In the genomic region with DNA sequence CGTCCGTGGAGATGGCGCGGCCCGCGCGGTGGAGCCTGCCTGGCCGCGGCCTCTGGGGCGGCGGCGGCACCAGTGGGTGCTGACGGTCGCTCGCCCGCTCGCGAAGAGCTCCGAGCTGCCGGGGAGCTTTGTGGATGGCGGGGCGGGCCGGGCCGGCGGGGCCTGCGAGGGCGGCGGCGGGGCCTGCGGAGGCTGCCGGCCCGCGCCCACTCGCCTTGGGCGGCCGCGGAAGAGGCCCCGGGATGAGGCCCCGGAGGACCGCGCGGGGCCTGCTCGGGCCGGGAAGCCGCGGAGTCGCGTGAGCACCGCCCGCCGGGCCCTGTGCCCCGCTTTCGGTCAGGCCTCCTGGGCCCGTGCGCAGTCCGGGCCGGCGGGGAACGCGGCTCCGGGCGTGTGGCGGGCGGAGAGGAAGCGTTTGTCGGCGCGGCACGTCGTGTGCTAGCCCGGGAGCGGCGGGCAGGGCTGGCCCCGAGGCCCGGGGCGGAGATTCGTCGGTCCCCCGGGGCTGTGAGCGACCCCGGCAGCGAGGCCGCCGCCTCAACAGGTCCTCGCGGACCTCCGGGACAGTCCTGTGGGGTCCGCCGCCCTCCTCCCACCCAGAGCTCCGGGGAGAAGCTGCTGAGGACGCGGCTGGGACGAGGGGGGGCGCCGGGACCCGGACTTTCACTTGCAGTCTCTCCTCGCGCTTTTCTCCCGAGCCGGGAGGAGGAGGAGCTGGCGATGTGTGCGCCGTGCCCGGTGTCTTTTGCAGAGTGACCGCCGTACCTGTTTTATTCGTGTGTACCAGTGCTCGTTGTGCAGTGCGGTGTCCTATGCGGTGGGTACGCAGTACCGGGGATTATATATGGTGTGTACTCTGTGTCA, we compare ENCODE assay signal across 8 cellular contexts. TPM values are rescaled to one million over a fixed set of nuclear protein-coding genes. Genes with fewer than 3 reads are reported as not detected.
DNase-seq lines count a peak whose midpoint lies in the region; ATAC-seq and TF ChIP-seq lines count a peak whose summit lies in the region.

No MANE protein-coding gene starts in this region.

- no peaks in the 10 kb centered on the region for H3K9me3 Mint-ChIP-seq in immature natural killer cell

- H3K27ac Mint-ChIP-seq in immature natural killer cell: peak overlapping the region; percentile 89 to 97 (median 94)

- TF ChIP-seq CTCF in GM06990 (IDR thresholded peaks at IDR 0.05; ENCODE audit: insufficient read depth, low read length, poor library complexity, severe bottlenecking) (no peak), WI38 (IDR thresholded peaks at IDR 0.05; ENCODE audit: low read depth, low read length) (no peak), breast epithelium (IDR thresholded peaks at IDR 0.05) (no peak), spleen (IDR thresholded peaks at IDR 0.05 in 8 of 11, conservative IDR thresholded peaks at IDR 0.05 in 3 of 11) (no peak)

- H3K4me3 Mint-ChIP-seq in immature natural killer cell: peak overlapping the region; percentile 89 to 94 (median 91)

- intact Hi-C loops in breast epithelium (cut with DNase I; ENCODE audit: low total_unique reads): no loop called here
- intact Hi-C loops in spleen (cut with DNase I; ENCODE audit: low total_unique reads): no loop called here

- TF ChIP-seq POLR2A in breast epithelium (IDR thresholded peaks at IDR 0.05) (no peak), spleen (IDR thresholded peaks at IDR 0.05) (no peak)

- peaks cover 1 to 8% (median 5%) of the 10 kb centered on the region in 3 donors for H3K27me3 Mint-ChIP-seq in immature natural killer cell (ENCODE audit: low read depth in 3 of 3)

- DNase-seq in GM06990 (ENCODE audit: extremely low read depth, insufficient read length) (peak; percentile 77), breast epithelium (ENCODE audit: low spot score in 2 of 2) (peak; percentile 67 to 78), immature natural killer cell (peak; percentile 61 to 68 (median 66)), spleen (peak; percentile 93), COR-L47 (lab: John Stamatoyannopoulos, UW) (no peak)

- H3K4me1 ChIP-seq in breast epithelium (peaks cover 0 to 13% of the 10 kb centered on the region in 2 donors), spleen (peaks cover 18 to 68% (median 35%) of the 10 kb centered on the region in 6 donors)

- H3K27me3 ChIP-seq in GM06990 (replicated peaks; ENCODE audit: control insufficient read depth, insufficient read depth, low read length): no peaks in the 10 kb centered on the region
- no peaks in the 10 kb centered on the region for H3K27me3 ChIP-seq in breast epithelium
- H3K27me3 ChIP-seq in spleen (replicated peaks in 1 of 7): peaks cover 0 to 29% (median 0%) of the 10 kb centered on the region in 7 donors

- peak overlapping the region; percentile 85 for H3K4me3 ChIP-seq in GM06990 (replicated peaks; ENCODE audit: low read depth, low read length)
- peak overlapping the region; percentile 76 for H3K4me3 ChIP-seq in WI38 (ENCODE audit: low read depth, low read length)
- peak overlapping the region; percentile 81 to 91 (median 81) for H3K4me3 ChIP-seq in breast epithelium
- H3K4me3 ChIP-seq in spleen: peak overlapping the region; percentile 56 to 92 (median 70)

- H3K36me3 ChIP-seq in GM06990 (ENCODE audit: control insufficient read depth, insufficient read depth, low read length) (no peaks in the 10 kb centered on the region), KOPT-K1 (ENCODE audit: insufficient read depth, low read length) (no peaks in the 10 kb centered on the region), breast epithelium (no peaks in the 10 kb centered on the region), spleen (no peaks in the 10 kb centered on the region)

- H3K4me1 Mint-ChIP-seq in immature natural killer cell: peaks cover 27 to 55% of the 10 kb centered on the region in 2 donors

- no peaks in the 10 kb centered on the region for H3K36me3 Mint-ChIP-seq in immature natural killer cell

- WGBS in spleen, 5 donors: 0% methylated on average over 36 to 112 of the region's 112 CpGs

- no peaks in the 10 kb centered on the region for H3K9me3 ChIP-seq in KOPT-K1 (ENCODE audit: insufficient read depth, low read length, poor library complexity, severe bottlenecking)
- no peaks in the 10 kb centered on the region for H3K9me3 ChIP-seq in breast epithelium
- H3K9me3 ChIP-seq in spleen: no peaks in the 10 kb centered on the region

- peak; percentile 37 for ATAC-seq in GM21737 (IDR thresholded peaks at IDR 0.05; ENCODE audit: unreplicated experiment)

- H3K27ac ChIP-seq in KOPT-K1 (ENCODE audit: low read depth, low read length, poor library complexity, severe bottlenecking) (peak overlapping the region; percentile 83), breast epithelium (peak overlapping the region; percentile 97 to 100), spleen (peak overlapping the region; percentile 95 to 98 (median 96))

RNA-seq across cellular contexts. Expression of gene ZMYND11, which starts 0.6 kb away (rescaled TPM):
- total RNA-seq in breast epithelium (10 to 100 TPM; 73.7 to 96.2 (median 83.7) TPM), spleen (10 to 100 TPM; 47.2 to 65.3 (median 52.3) TPM)
- polyA plus RNA-seq in immature natural killer cell (10 to 100 TPM; 24.4 to 58.9 (median 29.4) TPM), spleen (10 to 100 TPM; 20.3 to 31.1 (median 23.5) TPM)
